Comparison of ENCODE assay signal across 12 cellular contexts in genomic region chr9:137445930-137446431, GRCh38. TPM values are rescaled to one million over a fixed set of nuclear protein-coding genes. Genes with fewer than 3 reads are reported as not detected.
A peak's percentile ranks its signal among the peaks of the same experiment; 100 is the strongest.
DNase-seq lines count a peak whose midpoint lies in the region; ATAC-seq and TF ChIP-seq lines count a peak whose summit lies in the region.
"Had no signal": no experiment of that assay in that cellular context is flagged by ENCODE, and none has a peak within 500 bp of the region (broad histone marks: within the 10 kb centered on the region; RNA-seq: fewer than 3 reads in every experiment).

No MANE protein-coding gene starts in this region.

- no peak overlapping the region for H3K27ac Mint-ChIP-seq in natural killer cell treated with Interleukin-12 subunit alpha and Interleukin-12 subunit beta and Interleukin-15 and Interleukin-18, amount 100 ng/mL, for 72 hours
- peak overlapping the region in 1 of 2 donors; percentile 53 for H3K27ac Mint-ChIP-seq in natural killer cell
- H3K27ac Mint-ChIP-seq: activated CD4-positive, alpha-beta memory T cell treated with anti-CD3 and anti-CD28 coated beads for 36 hours had no signal

- peak; percentile 58 for DNase-seq in natural killer cell treated with Interleukin-12 subunit alpha and Interleukin-12 subunit beta and Interleukin-15 and Interleukin-18, amount 100 ng/mL, for 72 hours (ENCODE audit: low spot score)
- no peak for DNase-seq in natural killer cell
- DNase-seq in NCI-H748 treated with DMSO at 0.1 percent for 48 hours (lab: John Stamatoyannopoulos, UW) = peak; percentile 19
- peak; percentile 27 for DNase-seq in left ventricle myocardium superior
- DNase-seq in aorta = peak; percentile 48 to 77
- DNase-seq in T1000 (lab: John Stamatoyannopoulos, UW) = no peak
- no peak for DNase-seq in NCI-H2227 (lab: John Stamatoyannopoulos, UW; ENCODE audit: unreplicated experiment)

- no peaks in the 10 kb centered on the region for H3K9me3 ChIP-seq in aorta (ENCODE audit: control insufficient read depth, low read length)

- ATAC-seq in natural killer cell treated with Interleukin-12 subunit alpha and Interleukin-12 subunit beta and Interleukin-15 and Interleukin-18, amount 100 ng/mL, for 72 hours = no peak
- no peak for ATAC-seq in natural killer cell
- ATAC-seq in left ventricle myocardium superior = peak; percentile 7
- no peak for ATAC-seq in aorta (ENCODE audit: low FRiP score)
- no peak for ATAC-seq in HG03469 (IDR thresholded peaks at IDR 0.05; ENCODE audit: unreplicated experiment)

- no peak overlapping the region for H3K27ac ChIP-seq in aorta (ENCODE audit: low read depth in 1 of 2, low read length in 2 of 2)

- intact Hi-C loops in natural killer cell (cut with micrococcal nuclease) = loop anchor here (1.0 kb wide), 1 partner anchor 23 kb away; the partner anchor contains the start of genes EXD3 and NOXA1
- intact Hi-C loops in left ventricle myocardium superior (cut with micrococcal nuclease) = no loop called here
- intact Hi-C loops in aorta (cut with DNase I) = no loop called here

- peaks cover 8 to 15% of the 10 kb centered on the region in 2 donors for H3K27me3 Mint-ChIP-seq in natural killer cell treated with Interleukin-12 subunit alpha and Interleukin-12 subunit beta and Interleukin-15 and Interleukin-18, amount 100 ng/mL, for 72 hours
- peaks cover 7 to 10% of the 10 kb centered on the region in 2 donors for H3K27me3 Mint-ChIP-seq in natural killer cell (ENCODE audit: low read depth in 2 of 2)

- no peak overlapping the region for H3K4me3 ChIP-seq in aorta (ENCODE audit: low read length in 2 of 2)

- no peaks in the 10 kb centered on the region for H3K27me3 ChIP-seq in aorta (ENCODE audit: control insufficient read depth in 1 of 2, insufficient read depth in 2 of 2, low read length in 1 of 2)

- H3K9me3 Mint-ChIP-seq in natural killer cell treated with Interleukin-12 subunit alpha and Interleukin-12 subunit beta and Interleukin-15 and Interleukin-18, amount 100 ng/mL, for 72 hours = no peaks in the 10 kb centered on the region
- H3K9me3 Mint-ChIP-seq in natural killer cell = no peaks in the 10 kb centered on the region
- H3K9me3 Mint-ChIP-seq: activated CD4-positive, alpha-beta memory T cell treated with anti-CD3 and anti-CD28 coated beads for 36 hours had no signal

- no peaks in the 10 kb centered on the region for H3K36me3 ChIP-seq in aorta (ENCODE audit: control insufficient read depth in 1 of 2, insufficient read depth in 2 of 2, low read length in 1 of 2)

- H3K4me1 ChIP-seq in aorta (ENCODE audit: control insufficient read depth in 1 of 2, insufficient read depth in 2 of 2, low read length in 2 of 2) = no peaks in the 10 kb centered on the region

- H3K4me1 Mint-ChIP-seq in natural killer cell treated with Interleukin-12 subunit alpha and Interleukin-12 subunit beta and Interleukin-15 and Interleukin-18, amount 100 ng/mL, for 72 hours (ENCODE audit: low read depth in 2 of 2) = peaks cover 12 to 22% of the 10 kb centered on the region in 2 donors
- H3K4me1 Mint-ChIP-seq in natural killer cell = peaks cover 16 to 31% of the 10 kb centered on the region in 2 donors

- H3K36me3 Mint-ChIP-seq in natural killer cell treated with Interleukin-12 subunit alpha and Interleukin-12 subunit beta and Interleukin-15 and Interleukin-18, amount 100 ng/mL, for 72 hours = no peaks in the 10 kb centered on the region
- no peaks in the 10 kb centered on the region for H3K36me3 Mint-ChIP-seq in natural killer cell

- no peak for TF ChIP-seq CTCF in natural killer cell (IDR thresholded peaks at IDR 0.05)

- H3K4me3 Mint-ChIP-seq in natural killer cell treated with Interleukin-12 subunit alpha and Interleukin-12 subunit beta and Interleukin-15 and Interleukin-18, amount 100 ng/mL, for 72 hours = no peak overlapping the region
- no peak overlapping the region for H3K4me3 Mint-ChIP-seq in natural killer cell
- H3K4me3 Mint-ChIP-seq: activated CD4-positive, alpha-beta memory T cell treated with anti-CD3 and anti-CD28 coated beads for 36 hours had no signal

- WGBS in aorta, 2 donors = 65 to 68% methylated on average over 19 of the region's 19 CpGs

RNA-seq across cellular contexts. Expression of gene ENTPD8, which starts 4.8 kb away (rescaled TPM):
- total RNA-seq in natural killer cell treated with Interleukin-12 subunit alpha and Interleukin-12 subunit beta and Interleukin-15 and Interleukin-18, amount 100 ng/mL, for 72 hours = not detected
- not detected for total RNA-seq in natural killer cell
- total RNA-seq in left ventricle myocardium superior = not detected
- total RNA-seq in aorta = not detected
- 1 to 10 TPM in 1 of 2 donors, not detected in 1; 3.1 TPM for polyA plus RNA-seq in aorta
- total RNA-seq: activated CD4-positive, alpha-beta memory T cell treated with anti-CD3 and anti-CD28 coated beads for 36 hours; Daoy; mononuclear cell had no signal

RNA-seq across cellular contexts. Expression of gene NSMF, which starts 13.2 kb away (rescaled TPM):
- 10 to 100 TPM; 17.1 to 36.4 TPM for total RNA-seq in natural killer cell treated with Interleukin-12 subunit alpha and Interleukin-12 subunit beta and Interleukin-15 and Interleukin-18, amount 100 ng/mL, for 72 hours
- total RNA-seq in natural killer cell (100 to 1,000 TPM in 1 of 3 donors, 10 to 100 TPM in 2; 78.1 to 111 (median 87.8) TPM), left ventricle myocardium superior (10.2 TPM), aorta (10 to 100 TPM; 76.8 to 78.2 TPM)
- polyA plus RNA-seq in aorta = 100 to 1,000 TPM in 1 of 2 donors, 10 to 100 TPM in 1; 75.5 to 154 TPM

RNA-seq across cellular contexts. Expression of gene NOXA1, which starts 22.8 kb away (rescaled TPM):
- total RNA-seq in natural killer cell treated with Interleukin-12 subunit alpha and Interleukin-12 subunit beta and Interleukin-15 and Interleukin-18, amount 100 ng/mL, for 72 hours = under 1 TPM; 0.33 to 0.62 TPM
- total RNA-seq in natural killer cell = 1 to 10 TPM; 4.7 to 10.0 (median 7.7) TPM
- total RNA-seq in left ventricle myocardium superior = 1.9 TPM
- total RNA-seq in aorta = 1 to 10 TPM; 4.1 to 8.5 TPM
- polyA plus RNA-seq in aorta = 10 to 100 TPM in 1 of 2 donors, 1 to 10 TPM in 1; 2.9 to 12.6 TPM
- total RNA-seq: Daoy, fibroblast of villous mesenchyme had no signal

RNA-seq across cellular contexts. Expression of gene EXD3, which starts 23.0 kb away (rescaled TPM):
- 1 to 10 TPM; 7.6 to 7.9 TPM for total RNA-seq in natural killer cell treated with Interleukin-12 subunit alpha and Interleukin-12 subunit beta and Interleukin-15 and Interleukin-18, amount 100 ng/mL, for 72 hours
- total RNA-seq in natural killer cell (10 to 100 TPM; 28.0 to 35.3 (median 29.6) TPM), left ventricle myocardium superior (8.3 TPM), aorta (10 to 100 TPM; 21.9 to 38.2 TPM)
- 10 to 100 TPM; 15.9 to 96.8 TPM for polyA plus RNA-seq in aorta

Comparison
In these comparisons a context has a peak if more than half of its experiments do, and no peak if none do; other contexts are left out.
1. DNase-seq: peak in natural killer cell treated with Interleukin-12 subunit alpha and Interleukin-12 subunit beta and Interleukin-15 and Interleukin-18, amount 100 ng/mL, for 72 hours (single experiment), NCI-H748 treated with DMSO at 0.1 percent for 48 hours (single experiment), left ventricle myocardium superior (single experiment) and aorta (2 of 2); none in natural killer cell (single experiment), T1000 (single experiment) and NCI-H2227 (single experiment).